In genomic region chr16:85591381-85591780, GRCh38 we compare ENCODE assay signal across 31 cellular contexts.
"Had no signal": no experiment of that assay in that cellular context is flagged by ENCODE, and none has a peak within 500 bp of the region (broad histone marks: within the 10 kb centered on the region; RNA-seq: fewer than 3 reads in every experiment).

No MANE protein-coding gene starts in this region.

- FAIRE-seq: islet of Langerhans, pancreas had no signal

- H3K4me1 Mint-ChIP-seq: activated CD4-positive, alpha-beta memory T cell treated with anti-CD3 and anti-CD28 coated beads, Interleukin-2, amount 10 ng/mL, durations not matched to agents 7 days and 5 days; activated CD4-positive, alpha-beta T cell treated with anti-CD3 and anti-CD28 coated beads, Interleukin-2, amount 10 ng/mL, durations not matched to agents 7 days and 5 days had no signal

- H3K9me3 ChIP-seq: breast epithelium, esophagus muscularis mucosa, heart right ventricle, left lung, pancreas, prostate gland, tibial nerve had no signal

- H3K4me2 ChIP-seq: smooth muscle cell had no signal

- H3K36me3 ChIP-seq: breast epithelium, esophagus muscularis mucosa, heart right ventricle, left lung, pancreas, prostate gland, tibial nerve had no signal

- H3K9me3 Mint-ChIP-seq: activated CD4-positive, alpha-beta memory T cell treated with anti-CD3 and anti-CD28 coated beads, Interleukin-2, amount 10 ng/mL, durations not matched to agents 7 days and 5 days; activated CD4-positive, alpha-beta T cell treated with anti-CD3 and anti-CD28 coated beads, Interleukin-2, amount 10 ng/mL, durations not matched to agents 7 days and 5 days; activated naive CD4-positive, alpha-beta T cell treated with anti-CD3 and anti-CD28 coated beads, Interleukin-2, amount 50 U/mL, for 24 hours; activated naive CD8-positive, alpha-beta T cell treated with anti-CD3 and anti-CD28 coated beads, Interleukin-2, amount 50 U/mL, for 24 hours; activated T-cell treated with anti-CD3 and anti-CD28 coated beads, Interleukin-2, amount 50 U/mL, for 4 hours; activated T-helper 2 cell treated with anti-CD3 and anti-CD28 coated beads, Interferon-gamma antibody, Interleukin-2, Interleukin-4, amounts not matched to agents 10 μg/mL and 5 μg/mL and 100 μg/mL, durations not matched to agents 14 hours and 24 hours and 36 hours; central memory CD8-positive, alpha-beta T cell; dendritic cell treated with granulocyte-macrophage colony-stimulating factor and Interleukin-4, amounts not matched to agents 40 ng/mL and 50 ng/mL, for 4 days; endodermal cell; natural killer cell; T-helper 1 cell treated with Interleukin-12 subunit alpha and Interleukin-12 subunit beta and Interleukin-4 antibody, amounts not matched to agents 30 μg/mL and 1 μg/mL, for 36 hours had no signal

- H3K27ac Mint-ChIP-seq: activated CD4-positive, alpha-beta memory T cell treated with anti-CD3 and anti-CD28 coated beads, Interleukin-2, amount 10 ng/mL, durations not matched to agents 7 days and 5 days; activated CD4-positive, alpha-beta T cell treated with anti-CD3 and anti-CD28 coated beads, Interleukin-2, amount 10 ng/mL, durations not matched to agents 7 days and 5 days; activated naive CD4-positive, alpha-beta T cell treated with anti-CD3 and anti-CD28 coated beads, Interleukin-2, amount 50 U/mL, for 24 hours; activated naive CD8-positive, alpha-beta T cell treated with anti-CD3 and anti-CD28 coated beads, Interleukin-2, amount 50 U/mL, for 24 hours; activated T-helper 2 cell treated with anti-CD3 and anti-CD28 coated beads, Interferon-gamma antibody, Interleukin-2, Interleukin-4, amounts not matched to agents 10 μg/mL and 5 μg/mL and 100 μg/mL, durations not matched to agents 14 hours and 24 hours and 36 hours; dendritic cell treated with granulocyte-macrophage colony-stimulating factor and Interleukin-4, amounts not matched to agents 40 ng/mL and 50 ng/mL, for 4 days; endodermal cell; natural killer cell; T-helper 1 cell treated with Interleukin-12 subunit alpha and Interleukin-12 subunit beta and Interleukin-4 antibody, amounts not matched to agents 30 μg/mL and 1 μg/mL, for 36 hours had no signal

- H3K27ac ChIP-seq: breast epithelium, esophagus muscularis mucosa, foreskin keratinocyte, heart right ventricle, left lung, pancreas, prostate gland, tibial nerve had no signal

- H3K27me3 ChIP-seq: breast epithelium, esophagus muscularis mucosa, foreskin keratinocyte, heart right ventricle, left lung, pancreas, tibial nerve had no signal

- ATAC-seq: activated naive CD8-positive, alpha-beta T cell treated with anti-CD3 and anti-CD28 coated beads, Interleukin-2, amount 50 U/mL, for 24 hours; activated T-cell treated with anti-CD3 and anti-CD28 coated beads, Interleukin-2, amount 50 U/mL, for 4 hours; foreskin keratinocyte; heart right ventricle; left lung; natural killer cell; pancreas; sciatic nerve had no signal

- H3K4me3 Mint-ChIP-seq: activated CD4-positive, alpha-beta memory T cell treated with anti-CD3 and anti-CD28 coated beads, Interleukin-2, amount 10 ng/mL, durations not matched to agents 7 days and 5 days; activated CD4-positive, alpha-beta T cell treated with anti-CD3 and anti-CD28 coated beads, Interleukin-2, amount 10 ng/mL, durations not matched to agents 7 days and 5 days; activated naive CD4-positive, alpha-beta T cell treated with anti-CD3 and anti-CD28 coated beads, Interleukin-2, amount 50 U/mL, for 24 hours; activated naive CD8-positive, alpha-beta T cell treated with anti-CD3 and anti-CD28 coated beads, Interleukin-2, amount 50 U/mL, for 24 hours; activated T-cell treated with anti-CD3 and anti-CD28 coated beads, Interleukin-2, amount 50 U/mL, for 4 hours; central memory CD8-positive, alpha-beta T cell; dendritic cell treated with granulocyte-macrophage colony-stimulating factor and Interleukin-4, amounts not matched to agents 40 ng/mL and 50 ng/mL, for 4 days; endodermal cell; T-helper 1 cell treated with Interleukin-12 subunit alpha and Interleukin-12 subunit beta and Interleukin-4 antibody, amounts not matched to agents 30 μg/mL and 1 μg/mL, for 36 hours had no signal

- H3K4me1 ChIP-seq: foreskin keratinocyte, prostate gland had no signal

- DNase-seq: activated CD4-positive, alpha-beta memory T cell treated with anti-CD3 and anti-CD28 coated beads, Interleukin-2, amount 10 ng/mL, durations not matched to agents 7 days and 5 days; activated CD4-positive, alpha-beta T cell treated with anti-CD3 and anti-CD28 coated beads for 1 hour; activated CD4-positive, alpha-beta T cell treated with anti-CD3 and anti-CD28 coated beads, Interleukin-2, amount 10 ng/mL, durations not matched to agents 7 days and 5 days; activated CD8-positive, alpha-beta memory T cell treated with anti-CD3 and anti-CD28 coated beads, Interleukin-2, amount 50 U/mL, for 48 hours; activated naive CD8-positive, alpha-beta T cell treated with anti-CD3 and anti-CD28 coated beads, Interleukin-2, amount 50 U/mL, for 24 hours; activated T-cell treated with anti-CD3 and anti-CD28 coated beads, Interleukin-2, amount 50 U/mL, for 4 hours; amygdala; endodermal cell; foreskin keratinocyte; heart right ventricle; left lung; mesendoderm; natural killer cell; pancreas; retina; stimulated activated CD4-positive, alpha-beta T cell treated with anti-CD3 and anti-CD28 coated beads, Interleukin-1b, Interleukin-23, amount 100 ng/mL, for 48 hours; stimulated activated naive CD4-positive, alpha-beta T cell; T1000 had no signal

- H3K36me3 Mint-ChIP-seq: natural killer cell had no signal

- H3K4me3 ChIP-seq: breast epithelium, esophagus muscularis mucosa, heart right ventricle, left lung, lung, pancreas, prostate gland, smooth muscle cell, tibial nerve had no signal

- H3K27me3 Mint-ChIP-seq: activated CD4-positive, alpha-beta memory T cell treated with anti-CD3 and anti-CD28 coated beads, Interleukin-2, amount 10 ng/mL, durations not matched to agents 7 days and 5 days; activated CD4-positive, alpha-beta T cell treated with anti-CD3 and anti-CD28 coated beads, Interleukin-2, amount 10 ng/mL, durations not matched to agents 7 days and 5 days; activated naive CD4-positive, alpha-beta T cell treated with anti-CD3 and anti-CD28 coated beads, Interleukin-2, amount 50 U/mL, for 24 hours; activated naive CD8-positive, alpha-beta T cell treated with anti-CD3 and anti-CD28 coated beads, Interleukin-2, amount 50 U/mL, for 24 hours; central memory CD8-positive, alpha-beta T cell; dendritic cell treated with granulocyte-macrophage colony-stimulating factor and Interleukin-4, amounts not matched to agents 40 ng/mL and 50 ng/mL, for 4 days had no signal
